8 cellular contexts compared by ENCODE assay signal in the genomic region with DNA sequence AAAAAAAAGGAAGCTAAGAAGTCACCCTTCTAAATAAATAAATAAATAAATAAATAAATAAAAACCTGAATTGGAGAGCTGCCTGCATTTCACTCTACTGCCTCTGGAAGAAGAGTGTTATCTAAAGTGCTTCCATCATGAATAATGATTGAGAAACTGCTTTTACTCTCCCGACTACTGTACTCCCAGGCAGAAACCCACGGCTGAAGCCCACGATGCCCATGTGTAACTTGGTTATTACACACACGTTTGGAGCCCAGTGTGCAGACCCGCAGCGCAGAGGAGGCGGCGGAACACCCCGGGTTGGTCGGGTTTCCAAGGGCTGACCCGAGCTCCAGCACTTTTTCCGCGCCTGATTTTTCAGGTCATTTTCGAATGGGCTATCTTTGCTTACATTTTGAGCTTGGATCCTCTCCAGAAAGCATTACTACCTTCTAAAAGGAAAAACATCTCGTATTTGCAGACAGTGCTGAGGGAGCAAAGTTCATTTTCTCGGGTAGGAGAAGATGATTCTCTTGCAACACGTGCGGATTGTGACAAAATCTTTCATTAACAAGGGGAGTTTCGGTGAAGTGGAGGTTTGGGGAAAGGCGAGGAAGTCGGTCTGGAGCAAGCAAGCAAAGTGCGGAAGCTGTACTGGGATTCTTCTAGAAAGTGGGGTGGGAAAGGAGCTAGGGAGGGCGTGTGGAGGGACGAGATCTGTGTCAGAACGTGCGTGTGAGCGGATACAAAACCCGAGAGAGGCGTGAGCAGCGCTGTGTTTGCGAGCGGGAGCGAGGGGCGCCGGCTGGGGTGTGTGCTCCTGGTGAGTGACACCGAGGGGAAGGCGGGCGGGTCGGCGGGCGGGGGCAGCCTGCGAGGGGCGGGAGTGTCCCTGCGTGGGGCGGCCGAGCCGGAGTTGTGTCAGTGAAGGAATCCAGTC. TPM values are rescaled to one million over a fixed set of nuclear protein-coding genes. Genes with fewer than 3 reads are reported as not detected.
DNase-seq lines count a peak whose midpoint lies in the region; ATAC-seq and TF ChIP-seq lines count a peak whose summit lies in the region.

A gene with protein sequence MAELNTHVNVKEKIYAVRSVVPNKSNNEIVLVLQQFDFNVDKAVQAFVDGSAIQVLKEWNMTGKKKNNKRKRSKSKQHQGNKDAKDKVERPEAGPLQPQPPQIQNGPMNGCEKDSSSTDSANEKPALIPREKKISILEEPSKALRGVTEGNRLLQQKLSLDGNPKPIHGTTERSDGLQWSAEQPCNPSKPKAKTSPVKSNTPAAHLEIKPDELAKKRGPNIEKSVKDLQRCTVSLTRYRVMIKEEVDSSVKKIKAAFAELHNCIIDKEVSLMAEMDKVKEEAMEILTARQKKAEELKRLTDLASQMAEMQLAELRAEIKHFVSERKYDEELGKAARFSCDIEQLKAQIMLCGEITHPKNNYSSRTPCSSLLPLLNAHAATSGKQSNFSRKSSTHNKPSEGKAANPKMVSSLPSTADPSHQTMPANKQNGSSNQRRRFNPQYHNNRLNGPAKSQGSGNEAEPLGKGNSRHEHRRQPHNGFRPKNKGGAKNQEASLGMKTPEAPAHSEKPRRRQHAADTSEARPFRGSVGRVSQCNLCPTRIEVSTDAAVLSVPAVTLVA (plus strand): TSS at position 897 of the 922 bp plus-strand sequence. CDS start 82,552 bp downstream, outside the sequence.

- DNase-seq in Daoy (ENCODE audit: low read depth) = peak; percentile 80
- DNase-seq in LHCN-M2 (ENCODE audit: low read depth) = peak; percentile 91
- peak; percentile 39 for DNase-seq in T1000 (lab: John Stamatoyannopoulos, UW)
- DNase-seq in astrocyte of the cerebellum (ENCODE audit: low read depth) = no peak
- DNase-seq in hepatic stellate cell (ENCODE audit: low spot score) = peak; percentile 78
- peak; percentile 68 for DNase-seq in putamen (ENCODE audit: low spot score)
- DNase-seq in NCI-H2196 (lab: John Stamatoyannopoulos, UW; ENCODE audit: unreplicated experiment) = no peak

- no peak for TF ChIP-seq CTCF in astrocyte of the cerebellum (IDR thresholded peaks at IDR 0.05; ENCODE audit: low read depth, low read length, missing control alignments)

- ATAC-seq in GM21737 (IDR thresholded peaks at IDR 0.05; ENCODE audit: unreplicated experiment) = peak; percentile 42

- H3K4me3 ChIP-seq in astrocyte of the cerebellum (ENCODE audit: low read depth, low read length) = peak within 1 kb of the TSS; percentile 72

- in situ Hi-C loops in astrocyte of the cerebellum (cut with HindIII; ENCODE audit: low sequenced_read_pairs) = no loop called here

RNA-seq across cellular contexts. Expression of the gene that starts here (rescaled TPM):
- total RNA-seq in Daoy (2014; rRNA removed; shearing (Covaris generic)) = 64.1 and 66.2 TPM in 2 replicates
- total RNA-seq in LHCN-M2 (2014; rRNA removed) = 236 and 275 TPM in 2 replicates
- polyA plus RNA-seq in LHCN-M2 (2012) = 163 TPM

Comparison
In these comparisons a context has a peak if more than half of its experiments do, and no peak if none do; other contexts are left out.
1. DNase-seq: peak in Daoy (single experiment), LHCN-M2 (single experiment), T1000 (single experiment), hepatic stellate cell (single experiment) and putamen (single experiment); none in astrocyte of the cerebellum (single experiment) and NCI-H2196 (single experiment).